ENCODE assay signal across 8 cellular contexts in the genomic region with DNA sequence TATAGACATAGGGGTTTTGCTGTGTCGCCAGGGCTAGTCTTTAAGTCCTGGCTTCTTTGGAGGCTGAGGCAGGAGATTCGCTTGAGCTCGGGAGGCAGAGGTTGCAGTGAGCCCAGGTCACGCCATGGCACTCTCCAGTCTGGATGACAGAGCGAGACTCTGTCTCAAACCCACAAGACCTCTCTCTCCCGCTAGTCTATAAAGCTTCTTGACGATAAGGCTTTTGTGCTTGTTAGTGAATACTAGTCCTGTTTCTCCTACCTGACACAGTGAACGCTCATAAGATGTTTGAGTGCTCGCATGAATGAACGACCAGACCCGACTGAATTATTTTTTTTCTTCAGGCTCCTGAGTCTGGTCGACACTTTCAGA.
DNase-seq lines count a peak whose midpoint lies in the region; ATAC-seq and TF ChIP-seq lines count a peak whose summit lies in the region.

No MANE protein-coding gene starts in this region.

- H3K9me3 ChIP-seq in iPS-20b (ENCODE audit: insufficient read depth, low read depth, low read length): no peaks in the 10 kb centered on the region

- peak; percentile 14 for ATAC-seq in GM18867 (IDR thresholded peaks at IDR 0.05; ENCODE audit: unreplicated experiment)
- ATAC-seq in HG03571 (IDR thresholded peaks at IDR 0.05; ENCODE audit: unreplicated experiment): peak; percentile 10

- H3K27ac Mint-ChIP-seq in activated naive CD4-positive, alpha-beta T cell treated with anti-CD3 and anti-CD28 coated beads, Interleukin-2, amount 10 ng/mL, durations not matched to agents 7 days and 5 days: peak overlapping the region; percentile 99
- peak overlapping the region; percentile 100 for H3K27ac Mint-ChIP-seq in stimulated activated naive CD8-positive, alpha-beta T cell treated with anti-CD3 and anti-CD28 coated beads, Interleukin-15, Interleukin-2, amounts not matched to agents 100 ng/mL and 50 ng/mL, for 24 hours

- H3K27me3 Mint-ChIP-seq in activated naive CD4-positive, alpha-beta T cell treated with anti-CD3 and anti-CD28 coated beads, Interleukin-2, amount 10 ng/mL, durations not matched to agents 7 days and 5 days: no peaks in the 10 kb centered on the region
- H3K27me3 Mint-ChIP-seq in stimulated activated naive CD8-positive, alpha-beta T cell treated with anti-CD3 and anti-CD28 coated beads, Interleukin-15, Interleukin-2, amounts not matched to agents 100 ng/mL and 50 ng/mL, for 24 hours: no peaks in the 10 kb centered on the region

- H3K4me3 Mint-ChIP-seq in activated naive CD4-positive, alpha-beta T cell treated with anti-CD3 and anti-CD28 coated beads, Interleukin-2, amount 10 ng/mL, durations not matched to agents 7 days and 5 days: peak overlapping the region; percentile 95
- H3K4me3 Mint-ChIP-seq in stimulated activated naive CD8-positive, alpha-beta T cell treated with anti-CD3 and anti-CD28 coated beads, Interleukin-15, Interleukin-2, amounts not matched to agents 100 ng/mL and 50 ng/mL, for 24 hours: peak overlapping the region; percentile 96

- no peaks in the 10 kb centered on the region for H3K27me3 ChIP-seq in iPS-20b (ENCODE audit: insufficient read depth, low read length)

- TF ChIP-seq CTCF in AG10803 (conservative IDR thresholded peaks at IDR 0.05; ENCODE audit: low read length): no peak

- peaks cover 36% of the 10 kb centered on the region for H3K4me1 Mint-ChIP-seq in activated naive CD4-positive, alpha-beta T cell treated with anti-CD3 and anti-CD28 coated beads, Interleukin-2, amount 10 ng/mL, durations not matched to agents 7 days and 5 days
- H3K4me1 Mint-ChIP-seq in stimulated activated naive CD8-positive, alpha-beta T cell treated with anti-CD3 and anti-CD28 coated beads, Interleukin-15, Interleukin-2, amounts not matched to agents 100 ng/mL and 50 ng/mL, for 24 hours (ENCODE audit: low read depth): peaks cover 34% of the 10 kb centered on the region

- CTCF ChIA-PET in activated naive CD4-positive, alpha-beta T cell treated with anti-CD3 and anti-CD28 coated beads, Interleukin-2, amount 10 ng/mL, durations not matched to agents 7 days and 5 days (lab: Charles Lee): interaction anchor here (0.6 to 2.8 kb wide), 14 partner anchors 13 to 231 kb away, joined by 3 to 14 read pairs (median 4); no protein-coding TSS in a partner anchor

- peaks cover 24% of the 10 kb centered on the region for H3K36me3 Mint-ChIP-seq in activated naive CD4-positive, alpha-beta T cell treated with anti-CD3 and anti-CD28 coated beads, Interleukin-2, amount 10 ng/mL, durations not matched to agents 7 days and 5 days
- H3K36me3 Mint-ChIP-seq in stimulated activated naive CD8-positive, alpha-beta T cell treated with anti-CD3 and anti-CD28 coated beads, Interleukin-15, Interleukin-2, amounts not matched to agents 100 ng/mL and 50 ng/mL, for 24 hours (ENCODE audit: low read depth): peaks cover 53% of the 10 kb centered on the region

- peak overlapping the region; percentile 52 for H3K27ac ChIP-seq in iPS-20b (ENCODE audit: low read length)

- no peaks in the 10 kb centered on the region for H3K9me3 Mint-ChIP-seq in activated naive CD4-positive, alpha-beta T cell treated with anti-CD3 and anti-CD28 coated beads, Interleukin-2, amount 10 ng/mL, durations not matched to agents 7 days and 5 days
- no peaks in the 10 kb centered on the region for H3K9me3 Mint-ChIP-seq in stimulated activated naive CD8-positive, alpha-beta T cell treated with anti-CD3 and anti-CD28 coated beads, Interleukin-15, Interleukin-2, amounts not matched to agents 100 ng/mL and 50 ng/mL, for 24 hours

- peak; percentile 17 for DNase-seq in AG10803 (ENCODE audit: low read depth)
- DNase-seq in activated naive CD4-positive, alpha-beta T cell treated with anti-CD3 and anti-CD28 coated beads, Interleukin-2, amount 10 ng/mL, durations not matched to agents 7 days and 5 days: peak; percentile 52
- no peak for DNase-seq in kidney glomerular epithelial cell (lab: John Stamatoyannopoulos, UW)
- no peak for DNase-seq in NK-92 (lab: John Stamatoyannopoulos, UW; ENCODE audit: unreplicated experiment)

- H3K4me1 ChIP-seq in iPS-20b (ENCODE audit: insufficient read depth, low read length): peaks cover 2% of the 10 kb centered on the region

- peak overlapping the region; percentile 94 for H3K9ac ChIP-seq in iPS-20b (ENCODE audit: low read depth, low read length)

- peaks cover 21% of the 10 kb centered on the region for H3K36me3 ChIP-seq in iPS-20b (ENCODE audit: insufficient read depth, low read depth, low read length)

- peak overlapping the region; percentile 98 for H3K4me3 ChIP-seq in AG10803 (ENCODE audit: low read length)
- peak overlapping the region; percentile 81 for H3K4me3 ChIP-seq in iPS-20b (ENCODE audit: low read length)

Comparison
In these comparisons a context has a peak if more than half of its experiments do, and no peak if none do; other contexts are left out.
1. DNase-seq: peak in AG10803 (single experiment) and activated naive CD4-positive, alpha-beta T cell treated with anti-CD3 and anti-CD28 coated beads, Interleukin-2, amount 10 ng/mL, durations not matched to agents 7 days and 5 days (single experiment); none in kidney glomerular epithelial cell (single experiment) and NK-92 (single experiment).